18 cellular contexts compared by ENCODE assay signal in the genomic region with DNA sequence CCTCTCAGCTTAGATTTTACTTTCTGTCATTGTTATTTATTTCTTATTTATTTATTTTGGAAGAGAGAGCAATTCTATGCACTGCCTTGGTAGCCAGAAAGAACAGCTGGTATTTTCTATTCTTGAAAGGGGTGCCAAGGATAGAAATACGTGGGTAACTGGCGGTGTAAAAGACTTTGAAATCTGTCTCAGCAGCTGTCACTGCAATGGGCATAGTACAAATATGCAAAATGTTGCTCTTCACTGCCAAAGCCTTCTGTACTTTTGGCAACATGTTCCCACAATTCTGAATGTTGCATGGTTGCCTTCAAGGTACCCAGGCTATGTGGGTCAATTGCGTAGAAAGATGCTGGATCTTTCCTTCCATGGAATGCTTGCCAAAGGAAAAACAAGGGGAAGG.
DNase-seq lines count a peak whose midpoint lies in the region; ATAC-seq and TF ChIP-seq lines count a peak whose summit lies in the region.
"Had no signal": no experiment of that assay in that cellular context is flagged by ENCODE, and none has a peak within 500 bp of the region (broad histone marks: within the 10 kb centered on the region; RNA-seq: fewer than 3 reads in every experiment).

No MANE protein-coding gene starts in this region.

- no peak for TF ChIP-seq CTCF in CD14-positive monocyte (IDR thresholded peaks at IDR 0.05)

- intact Hi-C loops in CD14-positive monocyte (cut with micrococcal nuclease) = no loop called here

- H3K36me3 Mint-ChIP-seq in CD14-positive monocyte = no peaks in the 10 kb centered on the region
- no peaks in the 10 kb centered on the region for H3K36me3 Mint-ChIP-seq in stimulated activated memory B cell treated with anti-CD40 and anti-IgM and Interleukin-4, amounts not matched to agents 10 μg/mL and 1 μg/mL and 100 μg/mL, for 72 hours

- no peak for ATAC-seq in stimulated activated memory B cell treated with anti-CD40 and anti-IgM and Interleukin-4, amounts not matched to agents 10 μg/mL and 1 μg/mL and 100 μg/mL, for 72 hours
- ATAC-seq: PC-3, SK-N-SH treated with all-trans-retinoic acid at 6 μM for 48 hours had no signal

- no peaks in the 10 kb centered on the region for H3K4me1 Mint-ChIP-seq in CD14-positive monocyte
- H3K4me1 Mint-ChIP-seq in stimulated activated memory B cell treated with anti-CD40 and anti-IgM and Interleukin-4, amounts not matched to agents 10 μg/mL and 1 μg/mL and 100 μg/mL, for 72 hours = no peaks in the 10 kb centered on the region

- no peak overlapping the region for H3K27ac Mint-ChIP-seq in CD14-positive monocyte
- no peak overlapping the region for H3K27ac Mint-ChIP-seq in stimulated activated memory B cell treated with anti-CD40 and anti-IgM and Interleukin-4, amounts not matched to agents 10 μg/mL and 1 μg/mL and 100 μg/mL, for 72 hours
- H3K27ac Mint-ChIP-seq: H9 had no signal

- peaks cover 0 to 5% (median 0%) of the 10 kb centered on the region in 7 donors for H3K9me3 Mint-ChIP-seq in CD14-positive monocyte
- H3K9me3 Mint-ChIP-seq in stimulated activated memory B cell treated with anti-CD40 and anti-IgM and Interleukin-4, amounts not matched to agents 10 μg/mL and 1 μg/mL and 100 μg/mL, for 72 hours = no peaks in the 10 kb centered on the region
- H3K9me3 Mint-ChIP-seq: H9 had no signal

- peak; percentile 4 for DNase-seq in NCI-H2171 treated with DMSO at 0.1 percent for 48 hours (lab: John Stamatoyannopoulos, UW)
- DNase-seq in NCI-H2171 (lab: John Stamatoyannopoulos, UW) = no peak
- peak; percentile 46 for DNase-seq in NCI-H524 treated with DMSO at 0.1 percent for 48 hours (lab: John Stamatoyannopoulos, UW)
- DNase-seq in inferior parietal cortex (ENCODE audit: extremely low spot score) = peak; percentile 58
- peak; percentile 75 for DNase-seq in superior temporal gyrus (ENCODE audit: extremely low spot score)
- DNase-seq in NCI-H510A treated with DMSO at 0.1 percent for 48 hours (lab: John Stamatoyannopoulos, UW) = no peak
- DNase-seq in CD14-positive monocyte (ENCODE audit: low spot score) = no peak
- DNase-seq: AML-193, GDM1, H9, NCI-H1417, NCI-H1930, NCI-H774, PC-3, RPMI8226, SHP77 treated with DMSO at 0.1 percent for 48 hours had no signal

- H3K4me3 Mint-ChIP-seq in CD14-positive monocyte = no peak overlapping the region
- no peak overlapping the region for H3K4me3 Mint-ChIP-seq in stimulated activated memory B cell treated with anti-CD40 and anti-IgM and Interleukin-4, amounts not matched to agents 10 μg/mL and 1 μg/mL and 100 μg/mL, for 72 hours
- H3K4me3 Mint-ChIP-seq: H9 had no signal

- H3K27me3 Mint-ChIP-seq in CD14-positive monocyte (ENCODE audit: low read depth in 3 of 3) = no peaks in the 10 kb centered on the region
- no peaks in the 10 kb centered on the region for H3K27me3 Mint-ChIP-seq in stimulated activated memory B cell treated with anti-CD40 and anti-IgM and Interleukin-4, amounts not matched to agents 10 μg/mL and 1 μg/mL and 100 μg/mL, for 72 hours

Comparison
In these comparisons a context has a peak if more than half of its experiments do, and no peak if none do; other contexts are left out.
1. DNase-seq: peak in NCI-H2171 treated with DMSO at 0.1 percent for 48 hours (single experiment), NCI-H524 treated with DMSO at 0.1 percent for 48 hours (single experiment), inferior parietal cortex (single experiment) and superior temporal gyrus (single experiment); none in NCI-H2171 (single experiment), NCI-H510A treated with DMSO at 0.1 percent for 48 hours (single experiment) and CD14-positive monocyte (single experiment).